In genomic region chr12:22409071-22409951, GRCh38 we compare ENCODE assay signal across 1 cellular context.
A peak's percentile ranks its signal among the peaks of the same experiment; 100 is the strongest.
TF ChIP-seq lines count a peak whose summit lies in the region.

No MANE protein-coding gene starts in this region.

TF ChIP-seq in GM12878, 131 proteins besides CTCF, POLR2A, EP300 and RAD21 (continued from another document):
- TF ChIP-seq, protein P1, sequence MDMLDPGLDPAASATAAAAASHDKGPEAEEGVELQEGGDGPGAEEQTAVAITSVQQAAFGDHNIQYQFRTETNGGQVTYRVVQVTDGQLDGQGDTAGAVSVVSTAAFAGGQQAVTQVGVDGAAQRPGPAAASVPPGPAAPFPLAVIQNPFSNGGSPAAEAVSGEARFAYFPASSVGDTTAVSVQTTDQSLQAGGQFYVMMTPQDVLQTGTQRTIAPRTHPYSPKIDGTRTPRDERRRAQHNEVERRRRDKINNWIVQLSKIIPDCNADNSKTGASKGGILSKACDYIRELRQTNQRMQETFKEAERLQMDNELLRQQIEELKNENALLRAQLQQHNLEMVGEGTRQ (IDR thresholded peaks at IDR 0.05; ENCODE audit: borderline replicate concordance, low read depth, low read length): no peak
- TF ChIP-seq TBL1XR1 (IDR thresholded peaks at IDR 0.05; ENCODE audit: low read depth, low read length) (no peak), CREB1 (IDR thresholded peaks at IDR 0.05; ENCODE audit: low read depth) (peak; percentile 51; the same call in 1 of the 2 replicates), ZBED1 (IDR thresholded peaks at IDR 0.05; ENCODE audit: borderline replicate concordance) (peak; percentile 75; the same call in 1 of the 2 replicates), TCF12 (IDR thresholded peaks at IDR 0.05; ENCODE audit: low read depth, low read length) (peak; percentile 93), CHD2 (IDR thresholded peaks at IDR 0.05; ENCODE audit: borderline replicate concordance, low read depth, low read length) (0 out of 2 replicates have a peak, but pooled peaks have one; percentile 42), SKIL (IDR thresholded peaks at IDR 0.05; ENCODE audit: low read depth, poor library complexity, severe bottlenecking) (peak; percentile 81), NBN (IDR thresholded peaks at IDR 0.05) (peak; percentile 73), STAT1 (conservative IDR thresholded peaks at IDR 0.05) (no peak), NKRF (conservative IDR thresholded peaks at IDR 0.05) (no peak)
- TF ChIP-seq, protein P2, sequence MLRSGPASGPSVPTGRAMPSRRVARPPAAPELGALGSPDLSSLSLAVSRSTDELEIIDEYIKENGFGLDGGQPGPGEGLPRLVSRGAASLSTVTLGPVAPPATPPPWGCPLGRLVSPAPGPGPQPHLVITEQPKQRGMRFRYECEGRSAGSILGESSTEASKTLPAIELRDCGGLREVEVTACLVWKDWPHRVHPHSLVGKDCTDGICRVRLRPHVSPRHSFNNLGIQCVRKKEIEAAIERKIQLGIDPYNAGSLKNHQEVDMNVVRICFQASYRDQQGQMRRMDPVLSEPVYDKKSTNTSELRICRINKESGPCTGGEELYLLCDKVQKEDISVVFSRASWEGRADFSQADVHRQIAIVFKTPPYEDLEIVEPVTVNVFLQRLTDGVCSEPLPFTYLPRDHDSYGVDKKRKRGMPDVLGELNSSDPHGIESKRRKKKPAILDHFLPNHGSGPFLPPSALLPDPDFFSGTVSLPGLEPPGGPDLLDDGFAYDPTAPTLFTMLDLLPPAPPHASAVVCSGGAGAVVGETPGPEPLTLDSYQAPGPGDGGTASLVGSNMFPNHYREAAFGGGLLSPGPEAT (IDR thresholded peaks at IDR 0.05; ENCODE audit: low read depth): peak; percentile 73
